ENCODE assay signal across 1 cellular context in genomic region chr6:42367353-42368011, GRCh38.
TF ChIP-seq lines count a peak whose summit lies in the region.

No MANE protein-coding gene starts in this region.

TF ChIP-seq in GM12878, 131 proteins besides CTCF, POLR2A, EP300 and RAD21 (continued from another document and continues in another):
- TF ChIP-seq REST (IDR thresholded peaks at IDR 0.05; ENCODE audit: low read depth, low read length) (no peak), SP1 (IDR thresholded peaks at IDR 0.05; ENCODE audit: low read depth, low read length) (no peak), GABPA (IDR thresholded peaks at IDR 0.05; ENCODE audit: low read depth) (no peak), KAT2A (conservative IDR thresholded peaks at IDR 0.05; ENCODE audit: control insufficient read depth, low read depth, low read length) (no peak), CHD1 (IDR thresholded peaks at IDR 0.05; ENCODE audit: low read depth, low read length) (no peak), NFYA (IDR thresholded peaks at IDR 0.05; ENCODE audit: borderline replicate concordance, low read depth, low read length) (no peak), RELA (IDR thresholded peaks at IDR 0.05; ENCODE audit: borderline replicate concordance, partially characterized antibody) (no peak), SMAD5 (IDR thresholded peaks at IDR 0.05; ENCODE audit: low read depth) (no peak), TCF12 (IDR thresholded peaks at IDR 0.05; ENCODE audit: low read depth, low read length) (peak; percentile 86), RCOR1 (conservative IDR thresholded peaks at IDR 0.05; ENCODE audit: low read depth, low read length) (no peak), HDAC2 (IDR thresholded peaks at IDR 0.05) (no peak), DPF2 (IDR thresholded peaks at IDR 0.05) (no peak), MAX (IDR thresholded peaks at IDR 0.05; ENCODE audit: low read depth, low read length) (peak; percentile 28; the same call in 1 of the 2 replicates), BMI1 (IDR thresholded peaks at IDR 0.05; ENCODE audit: borderline replicate concordance) (no peak), BACH1 (IDR thresholded peaks at IDR 0.05; ENCODE audit: borderline replicate concordance) (no peak), POLR2AphosphoS5 (IDR thresholded peaks at IDR 0.05; ENCODE audit: low read length) (no peak), ZNF24 (IDR thresholded peaks at IDR 0.05) (no peak), MYB (IDR thresholded peaks at IDR 0.05; ENCODE audit: borderline replicate concordance, low read depth, low read length) (no peak), HSF1 (IDR thresholded peaks at IDR 0.05; ENCODE audit: low read depth, low read length) (no peak), ZBTB33 (IDR thresholded peaks at IDR 0.05) (no peak), PAX8 (IDR thresholded peaks at IDR 0.05) (no peak), HDGF (IDR thresholded peaks at IDR 0.05) (no peak), POU2F2 (IDR thresholded peaks at IDR 0.05; ENCODE audit: borderline replicate concordance, low read depth, low read length) (no peak), RB1 (IDR thresholded peaks at IDR 0.05; ENCODE audit: borderline replicate concordance) (no peak), MYC (IDR thresholded peaks at IDR 0.05; ENCODE audit: insufficient read depth, insufficient read length, insufficient replicate concordance, low read length, severe bottlenecking) (no peak), HDAC6 (IDR thresholded peaks at IDR 0.05; ENCODE audit: unreplicated experiment) (no peak), NBN (IDR thresholded peaks at IDR 0.05) (peak; percentile 60; the same call in 1 of the 2 replicates), FOXK2 (IDR thresholded peaks at IDR 0.05) (no peak), PAX5 (IDR thresholded peaks at IDR 0.05; ENCODE audit: borderline replicate concordance, low read depth, low read length) (0 out of 2 replicates have a peak, but pooled peaks have one; percentile 13), EZH2 (IDR thresholded peaks at IDR 0.05; ENCODE audit: borderline replicate concordance, control insufficient read depth, low read depth, low read length) (no peak), E4F1 (IDR thresholded peaks at IDR 0.05; ENCODE audit: borderline replicate concordance, partially characterized antibody) (no peak), FOXM1 (IDR thresholded peaks at IDR 0.05; ENCODE audit: low read depth, low read length) (peak; percentile 42; the same call in 1 of the 2 replicates), LARP7 (IDR thresholded peaks at IDR 0.05) (0 out of 2 replicates have a peak, but pooled peaks have one; percentile 37), ATF3 (IDR thresholded peaks at IDR 0.05; ENCODE audit: borderline replicate concordance, extremely low read depth, low read depth, low read length) (no peak), ZBTB4 (CRISPR knock-in tag; IDR thresholded peaks at IDR 0.05) (no peak), ASH2L (IDR thresholded peaks at IDR 0.05; ENCODE audit: borderline replicate concordance, low read depth) (no peak), TCF7 (IDR thresholded peaks at IDR 0.05; ENCODE audit: borderline replicate concordance) (no peak), KDM1A (IDR thresholded peaks at IDR 0.05; ENCODE audit: borderline replicate concordance) (no peak), IKZF1 (conservative IDR thresholded peaks at IDR 0.05) (peak; percentile 48), MEF2A (IDR thresholded peaks at IDR 0.05; ENCODE audit: insufficient read depth, low read depth, low read length) (0 out of 2 replicates have a peak, but pooled peaks have one; percentile 54), SUPT20H (IDR thresholded peaks at IDR 0.05; ENCODE audit: borderline replicate concordance, control insufficient read depth, low read depth, low read length) (no peak), RFX5 (IDR thresholded peaks at IDR 0.05; ENCODE audit: low read depth, low read length) (no peak), GATAD2B (conservative IDR thresholded peaks at IDR 0.05; ENCODE audit: low read depth) (0 out of 2 replicates have a peak, but pooled peaks have one; percentile 22), SREBF1 (IDR thresholded peaks at IDR 0.05; ENCODE audit: low read length) (no peak), PML (IDR thresholded peaks at IDR 0.05; ENCODE audit: low read length) (peak; percentile 42; the same call in 1 of the 2 replicates), USF2 (IDR thresholded peaks at IDR 0.05; ENCODE audit: borderline replicate concordance, low read depth, low read length) (no peak), YBX1 (IDR thresholded peaks at IDR 0.05) (no peak), ZNF217 (IDR thresholded peaks at IDR 0.05) (no peak), IKZF2 (IDR thresholded peaks at IDR 0.05) (peak in 1 of 2 experiments; percentile 47; a peak in 2 of 4 replicates), ETV6 (conservative IDR thresholded peaks at IDR 0.05 in 1 of 2, IDR thresholded peaks at IDR 0.05 in 1 of 2; ENCODE audit: borderline replicate concordance in 1 of 2, low read depth in 1 of 2) (no peak), JUNB (IDR thresholded peaks at IDR 0.05) (no peak), ZNF384 (IDR thresholded peaks at IDR 0.05; ENCODE audit: borderline replicate concordance, low read depth, low read length) (no peak), TBL1XR1 (IDR thresholded peaks at IDR 0.05; ENCODE audit: low read depth, low read length) (no peak), JUND (IDR thresholded peaks at IDR 0.05; ENCODE audit: low read depth, low read length) (no peak), MXI1 (IDR thresholded peaks at IDR 0.05; ENCODE audit: low read depth, low read length) (no peak), ZBED1 (IDR thresholded peaks at IDR 0.05; ENCODE audit: borderline replicate concordance) (no peak), NFIC (IDR thresholded peaks at IDR 0.05; ENCODE audit: low read depth, low read length) (peak; percentile 31; the same call in 1 of the 2 replicates), EED (IDR thresholded peaks at IDR 0.05; ENCODE audit: low read depth) (peak; percentile 85)
